Comparison of ENCODE assay signal across 20 cellular contexts in genomic region chr17:19719365-19720209, GRCh38. TPM values are rescaled to one million over a fixed set of nuclear protein-coding genes. Genes with fewer than 3 reads are reported as not detected.
DNase-seq lines count a peak whose midpoint lies in the region; ATAC-seq, FAIRE-seq and TF ChIP-seq lines count a peak whose summit lies in the region.
"Had no signal": no experiment of that assay in that cellular context is flagged by ENCODE, and none has a peak within 500 bp of the region (broad histone marks: within the 10 kb centered on the region; RNA-seq: fewer than 3 reads in every experiment).

No MANE protein-coding gene starts in this region.

- no peaks in the 10 kb centered on the region for H3K36me3 ChIP-seq in CD4-positive, alpha-beta memory T cell (ENCODE audit: insufficient read depth, low read length)
- no peaks in the 10 kb centered on the region for H3K36me3 ChIP-seq in mucosa of rectum (ENCODE audit: control insufficient read depth in 2 of 2, insufficient read depth in 2 of 2, low read length in 2 of 2)
- H3K36me3 ChIP-seq: left ventricle myocardium inferior, MG63 had no signal

- peaks cover 0 to 3% (median 0%) of the 10 kb centered on the region in 8 donors for H3K9me3 Mint-ChIP-seq in CD4-positive, alpha-beta memory T cell
- H3K9me3 Mint-ChIP-seq: naive B cell; stimulated activated naive CD8-positive, alpha-beta T cell treated with anti-CD3 and anti-CD28 coated beads, Interleukin-15, amount 100 ng/mL, for 72 hours; T-cell had no signal

- H3K9me3 ChIP-seq in CD4-positive, alpha-beta memory T cell (ENCODE audit: control insufficient read depth in 1 of 2, low read length in 2 of 2): no peaks in the 10 kb centered on the region
- no peaks in the 10 kb centered on the region for H3K9me3 ChIP-seq in mucosa of rectum (ENCODE audit: control insufficient read depth in 2 of 2, low read length in 2 of 2)
- H3K9me3 ChIP-seq: left ventricle myocardium inferior, MG63 had no signal

- H3K27me3 Mint-ChIP-seq in CD4-positive, alpha-beta memory T cell: no peaks in the 10 kb centered on the region
- H3K27me3 Mint-ChIP-seq: stimulated activated naive CD8-positive, alpha-beta T cell treated with anti-CD3 and anti-CD28 coated beads, Interleukin-15, amount 100 ng/mL, for 72 hours had no signal

- FAIRE-seq in HTR-8/SVneo (lab: Jason Lieb, UNC): peak; percentile 83
- FAIRE-seq: GM12891 had no signal

- peaks cover 9% of the 10 kb centered on the region for H3K4me1 ChIP-seq in CD4-positive, alpha-beta memory T cell (ENCODE audit: insufficient read depth, low read length)
- peaks cover 28 to 37% of the 10 kb centered on the region in 2 donors for H3K4me1 ChIP-seq in mucosa of rectum (ENCODE audit: control insufficient read depth in 2 of 2, insufficient read depth in 2 of 2, low read length in 2 of 2)

- H3K9ac ChIP-seq in mucosa of rectum (ENCODE audit: low read depth in 1 of 2, low read length in 2 of 2): no peak overlapping the region

- TF ChIP-seq CTCF in epithelial cell of esophagus (IDR thresholded peaks at IDR 0.05; ENCODE audit: insufficient read depth, low read depth, low read length, missing control alignments): no peak

- no peak for DNase-seq in CD4-positive, alpha-beta memory T cell
- DNase-seq in HTR-8/SVneo (ENCODE audit: insufficient read length, low spot score) (no peak), epithelial cell of esophagus (ENCODE audit: low read depth) (peak; percentile 96), NCI-H1105 (lab: John Stamatoyannopoulos, UW) (no peak), NCI-H446 (lab: John Stamatoyannopoulos, UW) (no peak)
- DNase-seq in stimulated activated CD4-positive, alpha-beta T cell treated with anti-CD3 and anti-CD28 coated beads, Interleukin-15, amount 100 ng/mL, for 24 hours: no peak
- DNase-seq: GDM1; GOT3; hypothalamus; left ventricle myocardium inferior; naive B cell; NCI-H187; NCI-H510A treated with DMSO at 0.1 percent for 48 hours; stimulated activated naive CD8-positive, alpha-beta T cell treated with anti-CD3 and anti-CD28 coated beads, Interleukin-15, amount 100 ng/mL, for 72 hours; T-cell had no signal

- H3K4me3 ChIP-seq in CD4-positive, alpha-beta memory T cell (ENCODE audit: low read length in 2 of 2): no peak overlapping the region
- H3K4me3 ChIP-seq in epithelial cell of esophagus (ENCODE audit: low read length): no peak overlapping the region
- H3K4me3 ChIP-seq in mucosa of rectum (ENCODE audit: low read length in 2 of 2): no peak overlapping the region
- H3K4me3 ChIP-seq: left ventricle myocardium inferior, MG63 had no signal

- intact Hi-C loops in CD4-positive, alpha-beta memory T cell (cut with micrococcal nuclease): no loop called here

- POLR2A ChIA-PET in CD4-positive, alpha-beta memory T cell (lab: Charles Lee; ENCODE audit: partially characterized antibody): no interaction called here

- CTCF ChIA-PET in CD4-positive, alpha-beta memory T cell (lab: Charles Lee; ENCODE audit: partially characterized antibody): interaction anchor here (1.3 to 1.5 kb wide), 2 partner anchors 42 to 72 kb away, joined by 3 read pairs; no protein-coding TSS in a partner anchor

- peaks cover 4 to 13% (median 9%) of the 10 kb centered on the region in 4 donors for H3K4me1 Mint-ChIP-seq in CD4-positive, alpha-beta memory T cell

- H3K4me3 Mint-ChIP-seq in CD4-positive, alpha-beta memory T cell: no peak overlapping the region
- H3K4me3 Mint-ChIP-seq: naive B cell; stimulated activated naive CD8-positive, alpha-beta T cell treated with anti-CD3 and anti-CD28 coated beads, Interleukin-15, amount 100 ng/mL, for 72 hours; T-cell had no signal

- H3K27me3 ChIP-seq in CD4-positive, alpha-beta memory T cell (ENCODE audit: insufficient read depth, low read length): no peaks in the 10 kb centered on the region
- no peaks in the 10 kb centered on the region for H3K27me3 ChIP-seq in mucosa of rectum (ENCODE audit: control insufficient read depth in 2 of 2, insufficient read depth in 2 of 2, low read length in 2 of 2)
- H3K27me3 ChIP-seq: MG63 had no signal

- no peak overlapping the region for H3K27ac ChIP-seq in CD4-positive, alpha-beta memory T cell (ENCODE audit: low read depth, low read length)
- H3K27ac ChIP-seq in mucosa of rectum (ENCODE audit: low read depth in 2 of 2, low read length in 2 of 2): peak overlapping the region; percentile 25 to 30
- H3K27ac ChIP-seq: left ventricle myocardium inferior, VCaP had no signal

- ATAC-seq in HG03520 (IDR thresholded peaks at IDR 0.05; ENCODE audit: unreplicated experiment): no peak
- ATAC-seq: stimulated activated naive CD8-positive, alpha-beta T cell treated with anti-CD3 and anti-CD28 coated beads, Interleukin-15, amount 100 ng/mL, for 72 hours; T-cell had no signal

- H3K27ac Mint-ChIP-seq in CD4-positive, alpha-beta memory T cell: peak overlapping the region in 4 of 7 donors; percentile 1 to 83 (median 65)
- H3K27ac Mint-ChIP-seq: stimulated activated naive CD8-positive, alpha-beta T cell treated with anti-CD3 and anti-CD28 coated beads, Interleukin-15, amount 100 ng/mL, for 72 hours; T-cell had no signal

- no peaks in the 10 kb centered on the region for H3K36me3 Mint-ChIP-seq in CD4-positive, alpha-beta memory T cell
- H3K36me3 Mint-ChIP-seq: naive B cell, T-cell had no signal

RNA-seq across cellular contexts. Expression of gene SLC47A2, which starts 3.2 kb away (rescaled TPM):
- not detected for total RNA-seq in CD4-positive, alpha-beta memory T cell
- polyA plus RNA-seq in CD4-positive, alpha-beta memory T cell: not detected
- total RNA-seq: left ventricle myocardium inferior, T-cell had no signal

RNA-seq across cellular contexts. Expression of gene ALDH3A1, which starts 28.5 kb away (rescaled TPM):
- not detected for total RNA-seq in CD4-positive, alpha-beta memory T cell
- polyA plus RNA-seq in CD4-positive, alpha-beta memory T cell: not detected
- total RNA-seq: left ventricle myocardium inferior, T-cell had no signal
